13 cellular contexts compared by ENCODE assay signal in the genomic region with DNA sequence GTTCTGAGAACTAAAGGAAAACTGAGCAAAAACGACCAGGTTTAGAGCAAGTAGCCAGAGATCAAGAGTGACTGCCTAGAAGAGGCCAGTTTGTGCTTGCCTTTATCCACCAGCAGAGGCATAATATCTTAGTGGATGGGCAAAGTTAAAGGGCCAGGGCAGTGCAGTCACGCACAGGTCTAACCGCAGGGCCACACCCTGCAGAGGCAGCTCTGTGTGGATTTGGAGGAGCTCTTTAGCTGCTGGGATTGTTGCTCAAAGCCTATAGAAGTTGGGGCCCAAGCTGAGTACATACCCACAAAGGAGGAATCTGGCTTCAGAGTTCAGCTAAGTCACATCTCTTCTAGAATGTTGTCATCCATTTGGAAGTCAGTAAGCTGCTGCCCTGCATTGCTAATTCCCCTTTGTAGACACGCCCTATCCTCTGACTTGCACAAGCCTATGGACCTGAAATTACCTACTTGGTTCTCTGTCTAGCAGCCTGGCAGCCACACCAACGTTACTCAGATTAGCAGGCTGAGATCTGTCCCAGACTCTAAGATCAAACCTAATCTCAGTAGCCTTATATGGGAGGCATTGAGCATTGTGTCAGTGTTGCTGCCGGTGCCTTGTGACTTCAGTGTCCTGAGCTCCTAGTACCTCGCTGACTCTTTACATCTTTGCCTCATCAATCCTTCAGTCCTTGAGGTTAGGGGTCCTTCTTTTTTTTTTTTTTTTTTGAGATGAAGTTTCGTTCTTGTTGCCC.
DNase-seq lines count a peak whose midpoint lies in the region; ATAC-seq, FAIRE-seq and TF ChIP-seq lines count a peak whose summit lies in the region.
"Had no signal": no experiment of that assay in that cellular context is flagged by ENCODE, and none has a peak within 500 bp of the region (broad histone marks: within the 10 kb centered on the region; RNA-seq: fewer than 3 reads in every experiment).

No MANE protein-coding gene starts in this region.

- H3K27me3 ChIP-seq in MG63 = no peaks in the 10 kb centered on the region
- H3K27me3 ChIP-seq in bronchial epithelial cell (ENCODE audit: control insufficient read depth, insufficient read depth, low read length) = no peaks in the 10 kb centered on the region
- no peaks in the 10 kb centered on the region for H3K27me3 ChIP-seq in parathyroid adenoma (ENCODE audit: control insufficient read depth, insufficient read depth, low read length)
- H3K27me3 ChIP-seq in tibial nerve = no peaks in the 10 kb centered on the region

- ATAC-seq in GM21529 (IDR thresholded peaks at IDR 0.05; ENCODE audit: unreplicated experiment) (peak; percentile 45), HG02798 (IDR thresholded peaks at IDR 0.05; ENCODE audit: poor library complexity, unreplicated experiment) (no peak)

- H3K36me3 ChIP-seq in MG63 (no peaks in the 10 kb centered on the region), bronchial epithelial cell (ENCODE audit: control insufficient read depth, insufficient read depth, low read length) (no peaks in the 10 kb centered on the region), parathyroid adenoma (ENCODE audit: control insufficient read depth, insufficient read depth, low read length) (no peaks in the 10 kb centered on the region), tibial nerve (no peaks in the 10 kb centered on the region)
- H3K36me3 ChIP-seq: lower lobe of right lung had no signal

- TF ChIP-seq CTCF in bronchial epithelial cell (IDR thresholded peaks at IDR 0.05; ENCODE audit: insufficient read depth, low read length, severe bottlenecking) (peak; percentile 39), parathyroid adenoma (IDR thresholded peaks at IDR 0.05) (no peak), tibial nerve (IDR thresholded peaks at IDR 0.05) (no peak)

- H3K4me2 ChIP-seq in parathyroid adenoma (ENCODE audit: low read length) = no peak overlapping the region

- no peak for TF ChIP-seq POLR2A in tibial nerve (IDR thresholded peaks at IDR 0.05)

- H3K9me3 ChIP-seq in MG63 = no peaks in the 10 kb centered on the region
- no peaks in the 10 kb centered on the region for H3K9me3 ChIP-seq in parathyroid adenoma (ENCODE audit: control insufficient read depth, low read length)
- H3K9me3 ChIP-seq in tibial nerve = no peaks in the 10 kb centered on the region
- H3K9me3 ChIP-seq: lower lobe of right lung had no signal

- 88 to 90% methylated on average over 8 of the region's 8 CpGs for WGBS in tibial nerve, 2 donors

- no peak overlapping the region for H3K27ac ChIP-seq in parathyroid adenoma
- H3K27ac ChIP-seq in tibial nerve = no peak overlapping the region
- H3K27ac ChIP-seq: lower lobe of right lung had no signal

- no peak overlapping the region for H3K9ac ChIP-seq in parathyroid adenoma

- FAIRE-seq in bronchial epithelial cell (lab: Jason Lieb, UNC) = peak; percentile 99
- FAIRE-seq: GM12892 had no signal

- TF ChIP-seq EP300 in tibial nerve (IDR thresholded peaks at IDR 0.05) = no peak

- no peaks in the 10 kb centered on the region for H3K79me2 ChIP-seq in parathyroid adenoma

- DNase-seq in MG63 = peak; percentile 34
- DNase-seq in bronchial epithelial cell (ENCODE audit: low read depth) = peak; percentile 77
- no peak for DNase-seq in NCI-H1694 (lab: John Stamatoyannopoulos, UW)
- DNase-seq in tibial nerve (ENCODE audit: low spot score in 2 of 2) = no peak
- DNase-seq in NCI-H510A treated with DMSO at 0.1 percent for 48 hours (lab: John Stamatoyannopoulos, UW) = no peak
- DNase-seq: activated naive CD4-positive, alpha-beta T cell treated with anti-CD3 and anti-CD28 coated beads, Interleukin-2, amount 50 U/mL, for 16 hours; lower lobe of right lung; stimulated activated CD4-positive, alpha-beta T cell treated with anti-CD3 and anti-CD28 coated beads, Interleukin-2, amount 100 ng/mL, for 48 hours; T-helper 2 cell had no signal

- H3K4me3 ChIP-seq in MG63 = no peak overlapping the region
- no peak overlapping the region for H3K4me3 ChIP-seq in bronchial epithelial cell (ENCODE audit: low read depth, low read length)
- H3K4me3 ChIP-seq in parathyroid adenoma (ENCODE audit: low read depth, low read length) = no peak overlapping the region
- no peak overlapping the region for H3K4me3 ChIP-seq in tibial nerve
- H3K4me3 ChIP-seq: lower lobe of right lung had no signal

- H3K4me1 ChIP-seq in parathyroid adenoma = peaks cover 6% of the 10 kb centered on the region
- no peaks in the 10 kb centered on the region for H3K4me1 ChIP-seq in tibial nerve
- H3K4me1 ChIP-seq: lower lobe of right lung had no signal

- H2AFZ ChIP-seq in parathyroid adenoma = peak overlapping the region; percentile 50

Comparison
In these comparisons a context has a peak if more than half of its experiments do, and no peak if none do; other contexts are left out.
1. DNase-seq: peak in MG63 (single experiment) and bronchial epithelial cell (single experiment); none in NCI-H1694 (single experiment), tibial nerve (0 of 2) and NCI-H510A treated with DMSO at 0.1 percent for 48 hours (single experiment).